In genomic region chr10:80156216-80156615, GRCh38 we compare ENCODE assay signal across 14 cellular contexts. TPM values are rescaled to one million over a fixed set of nuclear protein-coding genes. Genes with fewer than 3 reads are reported as not detected.
A peak's percentile ranks its signal among the peaks of the same experiment; 100 is the strongest.
DNase-seq lines count a peak whose midpoint lies in the region; ATAC-seq and TF ChIP-seq lines count a peak whose summit lies in the region.
"Had no signal": no experiment of that assay in that cellular context is flagged by ENCODE, and none has a peak within 500 bp of the region (broad histone marks: within the 10 kb centered on the region; RNA-seq: fewer than 3 reads in every experiment).

No MANE protein-coding gene starts in this region.

- no peak overlapping the region for H2BK15ac ChIP-seq in H9 (ENCODE audit: low read depth, low read length)

- H3K9me3 Mint-ChIP-seq in H9, result no peaks in the 10 kb centered on the region
- no peaks in the 10 kb centered on the region for H3K9me3 Mint-ChIP-seq in memory B cell

- H3K9ac ChIP-seq in H9 (ENCODE audit: extremely low read depth, insufficient read length, low read length) (no peak overlapping the region), adipocyte (ENCODE audit: low read length) (peak overlapping the region; percentile 82), stomach smooth muscle (ENCODE audit: low read length in 2 of 2) (no peak overlapping the region)

- H3K9me3 ChIP-seq in H9 (ENCODE audit: control insufficient read depth, low read depth, low read length), result no peaks in the 10 kb centered on the region
- H3K9me3 ChIP-seq in adipocyte (ENCODE audit: control insufficient read depth, low read length), result no peaks in the 10 kb centered on the region
- H3K9me3 ChIP-seq in stomach smooth muscle (ENCODE audit: control insufficient read depth in 2 of 2, low read length in 2 of 2), result no peaks in the 10 kb centered on the region
- no peaks in the 10 kb centered on the region for H3K9me3 ChIP-seq in testis
- H3K9me3 ChIP-seq: MG63 had no signal

- H3K4me1 ChIP-seq in H9 (ENCODE audit: insufficient read depth, low read length) (no peaks in the 10 kb centered on the region), adipocyte (ENCODE audit: control insufficient read depth, insufficient read depth, low read length) (peaks cover 55% of the 10 kb centered on the region), stomach smooth muscle (ENCODE audit: control insufficient read depth, insufficient read depth, low read length) (peaks cover 41% of the 10 kb centered on the region), testis (peaks cover 19% of the 10 kb centered on the region)

- no peak overlapping the region for H2BK12ac ChIP-seq in H9 (ENCODE audit: insufficient read length, low read depth, low read length)

- no peak for TF ChIP-seq CTCF in H9 (conservative IDR thresholded peaks at IDR 0.05)
- TF ChIP-seq CTCF in testis (IDR thresholded peaks at IDR 0.05), result no peak

- no peak for ATAC-seq in memory B cell (ENCODE audit: low read depth)

- no peak for DNase-seq in H9
- peak; percentile 49 for DNase-seq in adipocyte (ENCODE audit: low read depth)
- DNase-seq in memory B cell (ENCODE audit: low spot score in 2 of 2), result no peak
- DNase-seq in NCI-H226, result no peak
- no peak for DNase-seq in testis
- no peak for DNase-seq in NCI-H128 (lab: John Stamatoyannopoulos, UW; ENCODE audit: unreplicated experiment)
- DNase-seq: activated T-cell treated with anti-CD3 and anti-CD28 coated beads for 4 hours; COR-L47; erythroblast; MG63; NCI-H510A treated with DMSO at 0.1 percent for 48 hours; stimulated activated CD8-positive, alpha-beta memory T cell treated with anti-CD3 and anti-CD28 coated beads, Interleukin-4, amount 100 ng/mL, for 48 hours had no signal

- no peaks in the 10 kb centered on the region; the same call in 1 of the 2 replicates for H3K27me3 ChIP-seq in H9 (ENCODE audit: insufficient read depth, low read length)
- no peaks in the 10 kb centered on the region for H3K27me3 ChIP-seq in adipocyte (replicated peaks; ENCODE audit: control insufficient read depth, insufficient read depth, low read length)
- no peaks in the 10 kb centered on the region for H3K27me3 ChIP-seq in stomach smooth muscle (ENCODE audit: control insufficient read depth in 1 of 2, insufficient read depth in 2 of 2, low read length in 2 of 2)
- H3K27me3 ChIP-seq in testis, result no peaks in the 10 kb centered on the region
- H3K27me3 ChIP-seq: cardiac muscle cell, MG63 had no signal

- no peak overlapping the region for H3K18ac ChIP-seq in H9 (ENCODE audit: insufficient read length, low read depth, low read length)

- peak overlapping the region; percentile 30 for H3K4me3 ChIP-seq in adipocyte (ENCODE audit: low read length)
- H3K4me3 ChIP-seq in stomach smooth muscle (ENCODE audit: low read length in 2 of 2), result no peak overlapping the region
- no peak overlapping the region for H3K4me3 ChIP-seq in testis
- H3K4me3 ChIP-seq: cardiac muscle cell, MG63 had no signal

- H3K4me1 Mint-ChIP-seq in H9 (peaks cover 8 to 14% of the 10 kb centered on the region in 2 experiments), memory B cell (no peaks in the 10 kb centered on the region)

- no peaks in the 10 kb centered on the region for H3K23me2 ChIP-seq in H9 (ENCODE audit: insufficient read length, low read depth, low read length, poor library complexity, severe bottlenecking)

- H3K36me3 ChIP-seq in adipocyte (ENCODE audit: control insufficient read depth, insufficient read depth, low read length, severe bottlenecking) (peaks cover 79% of the 10 kb centered on the region), stomach smooth muscle (ENCODE audit: control insufficient read depth in 2 of 2, insufficient read depth in 2 of 2, low read length in 2 of 2) (peaks cover 38 to 58% of the 10 kb centered on the region in 2 donors), testis (ENCODE audit: low read depth, missing control alignments) (no peaks in the 10 kb centered on the region)

- H4K20me1 ChIP-seq in H9 (ENCODE audit: control insufficient read depth, insufficient read depth, insufficient read length), result no peaks in the 10 kb centered on the region

- TF ChIP-seq POLR2A in testis (IDR thresholded peaks at IDR 0.05), result no peak

- H3K27ac ChIP-seq in H9 (ENCODE audit: insufficient read length, low read depth, low read length) (no peak overlapping the region), stomach smooth muscle (ENCODE audit: low read length) (peak overlapping the region; percentile 31), testis (peak overlapping the region in 1 of 2 donors; percentile 71)
- H3K27ac ChIP-seq: cardiac muscle cell had no signal

- H3K23ac ChIP-seq in H9 (ENCODE audit: insufficient read length, low read depth, low read length), result no peak overlapping the region

- no peak overlapping the region for H2AFZ ChIP-seq in H9 (ENCODE audit: low read length)

- H3K4ac ChIP-seq in H9 (ENCODE audit: low read depth, low read length), result no peak overlapping the region

- H4K91ac ChIP-seq in H9 (ENCODE audit: insufficient read length, low read depth, low read length), result no peak overlapping the region

- H3K79me2 ChIP-seq in H9 (ENCODE audit: insufficient read depth, low read length), result no peaks in the 10 kb centered on the region

- H2BK120ac ChIP-seq in H9 (ENCODE audit: low read depth, low read length, poor library complexity, severe bottlenecking), result no peak overlapping the region

- intact Hi-C loops in testis (cut with DNase I; ENCODE audit: low total_unique reads), result loop anchor here (10.0 kb wide), 1 partner anchor 49 kb away; the partner anchor contains the start of gene ANXA11

- H3K27me3 Mint-ChIP-seq in H9 (ENCODE audit: low read depth) (no peaks in the 10 kb centered on the region; the same call in 1 of the 2 replicates), memory B cell (no peaks in the 10 kb centered on the region)

- H2AK5ac ChIP-seq in H9 (ENCODE audit: insufficient read length, low read length), result no peak overlapping the region

- no peak overlapping the region for H2BK5ac ChIP-seq in H9 (ENCODE audit: insufficient read length, low read length)

- H4K8ac ChIP-seq in H9 (replicated peaks; ENCODE audit: insufficient read length, low read depth, low read length), result no peak overlapping the region

- peaks cover 17 to 50% (median 44%) of the 10 kb centered on the region in 3 experiments; a peak in 6 of 7 replicates for H3K36me3 Mint-ChIP-seq in H9 (ENCODE audit: insufficient read depth in 1 of 3, low read depth in 3 of 3)
- peaks cover 68% of the 10 kb centered on the region for H3K36me3 Mint-ChIP-seq in memory B cell

- H3K4me2 ChIP-seq in H9 (ENCODE audit: insufficient read depth, insufficient read length, low read length), result no peak overlapping the region

- H3K56ac ChIP-seq in H9 (ENCODE audit: insufficient read length, low read depth, low read length), result no peak overlapping the region

- H4K5ac ChIP-seq in H9 (ENCODE audit: insufficient read length, low read depth, low read length), result no peak overlapping the region

- no peaks in the 10 kb centered on the region for H3K79me1 ChIP-seq in H9 (ENCODE audit: insufficient read depth, low read depth, low read length, poor library complexity, severe bottlenecking)

- H3K14ac ChIP-seq in H9 (ENCODE audit: insufficient read depth, low read length), result no peak overlapping the region

- no peak overlapping the region for H3K4me3 Mint-ChIP-seq in H9
- no peak overlapping the region for H3K4me3 Mint-ChIP-seq in memory B cell

- no peak overlapping the region for H2BK20ac ChIP-seq in H9 (ENCODE audit: low read depth, low read length, poor library complexity, severe bottlenecking)

- WGBS in H9 (ENCODE audit: extremely low coverage, insufficient read length, low lambda C conversion rate), result no CpG with 5 or more reads among the region's 5 CpGs
- WGBS in testis, 2 donors, result 92 to 97% methylated on average over 5 of the region's 5 CpGs

- H3K27ac Mint-ChIP-seq in H9, result peak overlapping the region in 2 of 3 experiments; percentile 33 to 37; a peak in 2 of 7 replicates
- peak overlapping the region; percentile 64 for H3K27ac Mint-ChIP-seq in memory B cell

- H3T11ph ChIP-seq in H9 (ENCODE audit: low read length), result no peak overlapping the region

RNA-seq across cellular contexts. Expression of gene PLAC9, which starts 23.7 kb away (rescaled TPM):
- total RNA-seq in H9 (2021) (4.3 and 7.8 TPM in 2 replicates), testis (10 to 100 TPM; 13.1 to 20.7 TPM)
- polyA plus RNA-seq in testis (ENCODE audit: insufficient read depth, low read depth, low replicate concordance), result 47.0 TPM
- total RNA-seq: cardiac muscle cell had no signal

RNA-seq across cellular contexts. Expression of gene ANXA11, which starts 49.1 kb away (rescaled TPM):
- total RNA-seq in H9 (2021), result 64.0 and 68.1 TPM in 2 replicates
- total RNA-seq in testis, result 10 to 100 TPM; 46.5 to 64.0 TPM
- 116 TPM for polyA plus RNA-seq in testis (ENCODE audit: insufficient read depth, low read depth, low replicate concordance)
